Comparison of ENCODE assay signal across 9 cellular contexts in the genomic region with DNA sequence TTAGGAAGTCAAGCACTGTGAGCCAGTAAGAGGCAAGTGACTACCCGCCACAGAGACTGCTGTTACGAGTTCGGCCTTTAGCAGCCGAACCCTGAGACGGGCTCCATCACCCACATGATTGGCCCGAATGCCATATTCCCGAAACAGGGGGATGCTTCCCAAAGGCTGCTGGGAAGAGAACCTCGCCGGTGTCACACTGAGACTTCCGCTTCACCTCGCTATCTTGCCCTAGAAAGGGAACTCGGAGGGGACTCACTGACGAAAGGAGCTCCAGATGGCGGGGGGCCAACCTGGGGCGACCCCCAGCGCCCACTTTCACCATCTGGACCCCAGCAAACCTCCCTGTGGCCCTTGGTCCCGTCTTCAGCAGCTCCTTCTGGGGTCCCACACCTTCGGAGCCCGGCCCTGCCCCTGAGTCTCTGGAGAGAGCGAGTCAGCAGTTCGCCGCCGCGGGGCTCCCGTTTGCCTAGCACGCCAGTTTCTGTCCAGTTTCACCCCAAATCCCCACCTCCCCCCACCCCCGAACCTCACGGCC. TPM values are rescaled to one million over a fixed set of nuclear protein-coding genes. Genes with fewer than 3 reads are reported as not detected.
DNase-seq lines count a peak whose midpoint lies in the region; ATAC-seq and TF ChIP-seq lines count a peak whose summit lies in the region.
"Had no signal": no experiment of that assay in that cellular context is flagged by ENCODE, and none has a peak within 500 bp of the region (broad histone marks: within the 10 kb centered on the region; RNA-seq: fewer than 3 reads in every experiment).

No MANE protein-coding gene starts in this region.

- H3K4me1 ChIP-seq in muscle layer of colon (ENCODE audit: insufficient read depth, low read length) = peaks cover 10% of the 10 kb centered on the region

- peak overlapping the region; percentile 95 for H3K4me3 Mint-ChIP-seq in activated CD4-positive, alpha-beta T cell treated with anti-CD3 and anti-CD28 coated beads, Interleukin-2, amount 10 ng/mL, durations not matched to agents 24 days and 14 days

- H3K4me3 ChIP-seq in HL-60 (replicated peaks; ENCODE audit: insufficient read depth, low read length) (peak overlapping the region; percentile 71), epithelial cell of esophagus (ENCODE audit: low read length) (peak overlapping the region; percentile 86), muscle layer of colon (ENCODE audit: low read depth in 1 of 2, low read length in 2 of 2) (peak overlapping the region; percentile 87 to 98)

- ATAC-seq in GM21390 (IDR thresholded peaks at IDR 0.05; ENCODE audit: unreplicated experiment) = peak; percentile 25

- TF ChIP-seq CTCF in HL-60 (IDR thresholded peaks at IDR 0.05; ENCODE audit: insufficient read depth, low read length) = no peak
- TF ChIP-seq CTCF in epithelial cell of esophagus (IDR thresholded peaks at IDR 0.05; ENCODE audit: insufficient read depth, low read depth, low read length, missing control alignments) = no peak

- H3K36me3 ChIP-seq in muscle layer of colon (ENCODE audit: insufficient read depth, low read length) = peaks cover 32% of the 10 kb centered on the region

- H3K27ac ChIP-seq in HL-60 (replicated peaks) = peak overlapping the region; percentile 90
- H3K27ac ChIP-seq in muscle layer of colon (ENCODE audit: low read depth, low read length) = peak overlapping the region; percentile 98
- peak overlapping the region; percentile 89 for H3K27ac ChIP-seq in temporal lobe (ENCODE audit: low read depth, low read length)
- H3K27ac ChIP-seq: VCaP had no signal

- H3K9me3 Mint-ChIP-seq in activated CD4-positive, alpha-beta T cell treated with anti-CD3 and anti-CD28 coated beads, Interleukin-2, amount 10 ng/mL, durations not matched to agents 24 days and 14 days = no peaks in the 10 kb centered on the region

- intact Hi-C loops in activated CD4-positive, alpha-beta T cell treated with anti-CD3 and anti-CD28 coated beads, Interleukin-2, amount 10 ng/mL, durations not matched to agents 24 days and 14 days (cut with micrococcal nuclease) = loop anchor here (2.0 kb wide), 1 partner anchor 305 kb away; no protein-coding TSS in a partner anchor

- H3K36me3 Mint-ChIP-seq in activated CD4-positive, alpha-beta T cell treated with anti-CD3 and anti-CD28 coated beads, Interleukin-2, amount 10 ng/mL, durations not matched to agents 24 days and 14 days (ENCODE audit: low read depth) = peaks cover 36% of the 10 kb centered on the region

- H3K27ac Mint-ChIP-seq in activated CD4-positive, alpha-beta T cell treated with anti-CD3 and anti-CD28 coated beads, Interleukin-2, amount 10 ng/mL, durations not matched to agents 24 days and 14 days = peak overlapping the region; percentile 90

- H3K4me1 Mint-ChIP-seq in activated CD4-positive, alpha-beta T cell treated with anti-CD3 and anti-CD28 coated beads, Interleukin-2, amount 10 ng/mL, durations not matched to agents 24 days and 14 days = peaks cover 24% of the 10 kb centered on the region

- DNase-seq in CMK (ENCODE audit: low read depth) = peak; percentile 41
- DNase-seq in HL-60 (ENCODE audit: low read depth in 1 of 2, low spot score in 1 of 2) = peak; percentile 58 to 66
- DNase-seq in activated CD4-positive, alpha-beta T cell treated with anti-CD3 and anti-CD28 coated beads, Interleukin-2, amount 10 ng/mL, durations not matched to agents 24 days and 14 days = peak; percentile 80
- DNase-seq in epithelial cell of esophagus (ENCODE audit: low read depth) = peak; percentile 33
- DNase-seq in DMS153 treated with DMSO at 0.1 percent for 48 hours (lab: John Stamatoyannopoulos, UW; ENCODE audit: unreplicated experiment) = no peak

- H3K27me3 Mint-ChIP-seq in activated CD4-positive, alpha-beta T cell treated with anti-CD3 and anti-CD28 coated beads, Interleukin-2, amount 10 ng/mL, durations not matched to agents 24 days and 14 days = peaks cover 18% of the 10 kb centered on the region

- H3K9ac ChIP-seq in muscle layer of colon (ENCODE audit: low read length) = peak overlapping the region; percentile 83

- no peaks in the 10 kb centered on the region for H3K9me3 ChIP-seq in muscle layer of colon (ENCODE audit: low read length)

- H3K27me3 ChIP-seq in HL-60 (ENCODE audit: insufficient read depth, poor library complexity, severe bottlenecking) (peaks cover 2% of the 10 kb centered on the region), muscle layer of colon (ENCODE audit: control insufficient read depth in 1 of 2, insufficient read depth in 2 of 2, low read length in 2 of 2) (no peaks in the 10 kb centered on the region)

RNA-seq across cellular contexts. Expression of gene HPS1, which starts 0.5 kb away (rescaled TPM):
- 58.6 and 61.5 TPM in 2 replicates for total RNA-seq in activated CD4-positive, alpha-beta T cell treated with anti-CD3 and anti-CD28 coated beads, Interleukin-2, amount 10 ng/mL, durations not matched to agents 24 days and 14 days
- 7.9 TPM for total RNA-seq in temporal lobe

RNA-seq across cellular contexts. Expression of gene PYROXD2, which starts 31.2 kb away (rescaled TPM):
- 2.3 and 4.3 TPM in 2 replicates for total RNA-seq in activated CD4-positive, alpha-beta T cell treated with anti-CD3 and anti-CD28 coated beads, Interleukin-2, amount 10 ng/mL, durations not matched to agents 24 days and 14 days
- 0.98 TPM for total RNA-seq in temporal lobe
